In the genomic region with DNA sequence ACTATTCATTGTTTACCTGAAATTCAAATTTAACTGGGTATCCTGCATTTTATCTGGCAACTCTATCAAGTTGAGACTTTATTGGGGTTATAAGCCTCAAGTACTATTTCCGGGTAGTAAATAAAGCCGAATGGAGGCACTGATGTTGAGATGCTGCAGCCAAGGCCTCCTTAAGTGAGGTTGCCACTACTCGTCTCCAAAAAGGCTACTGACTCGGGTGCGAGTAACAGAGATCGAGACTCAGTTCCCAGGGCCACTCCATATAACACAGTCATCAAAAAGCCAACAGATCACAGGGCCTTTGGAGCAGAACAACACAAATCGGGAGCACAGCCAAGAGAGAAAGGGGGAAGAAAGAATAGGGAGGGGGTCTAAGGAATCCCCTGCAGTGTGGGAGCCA, we compare ENCODE assay signal across 8 cellular contexts. TPM values are rescaled to one million over a fixed set of nuclear protein-coding genes. Genes with fewer than 3 reads are reported as not detected.
DNase-seq lines count a peak whose midpoint lies in the region; ATAC-seq and TF ChIP-seq lines count a peak whose summit lies in the region.

No MANE protein-coding gene starts in this region.

- CTCF ChIA-PET in CD4-positive, alpha-beta memory T cell (lab: Charles Lee; ENCODE audit: partially characterized antibody): interaction anchor here (0.8 kb wide), 1 partner anchor 8 kb away, joined by 3 read pairs; no protein-coding TSS in a partner anchor

- DNase-seq in CD4-positive, alpha-beta memory T cell: peak in 1 of 5 donors; percentile 9
- DNase-seq in LoVo (ENCODE audit: low spot score) (peak; percentile 30), cardiac fibroblast (ENCODE audit: low read depth in 2 of 2) (peak; percentile 20 to 27), lower leg skin (ENCODE audit: low spot score in 2 of 2) (no peak), upper lobe of right lung (no peak), NOMO-1 treated with DMSO at 0.1 percent for 48 hours (lab: John Stamatoyannopoulos, UW; ENCODE audit: unreplicated experiment) (no peak), SIG-M5 (lab: John Stamatoyannopoulos, UW) (no peak), islet precursor cell (no peak)

- TF ChIP-seq CTCF in cardiac fibroblast (IDR thresholded peaks at IDR 0.05; ENCODE audit: low read depth, low read length) (no peak), lower leg skin (IDR thresholded peaks at IDR 0.05) (no peak), upper lobe of right lung (IDR thresholded peaks at IDR 0.05) (no peak)

- H3K4me1 ChIP-seq in CD4-positive, alpha-beta memory T cell (ENCODE audit: insufficient read depth, low read length): peaks cover 44% of the 10 kb centered on the region
- H3K4me1 ChIP-seq in upper lobe of right lung: peaks cover 33% of the 10 kb centered on the region

- H3K27ac ChIP-seq in CD4-positive, alpha-beta memory T cell (ENCODE audit: low read depth, low read length): peak overlapping the region; percentile 94
- peak overlapping the region; percentile 97 for H3K27ac ChIP-seq in upper lobe of right lung

- peaks cover 35 to 66% (median 50%) of the 10 kb centered on the region in 4 donors for H3K4me1 Mint-ChIP-seq in CD4-positive, alpha-beta memory T cell

- peak overlapping the region; percentile 77 to 96 for H3K4me3 ChIP-seq in CD4-positive, alpha-beta memory T cell (ENCODE audit: low read length in 2 of 2)
- peak overlapping the region; percentile 67 to 92 for H3K4me3 ChIP-seq in cardiac fibroblast (replicated peaks in 1 of 2; ENCODE audit: low read depth in 2 of 2, low read length in 2 of 2)
- peak overlapping the region; percentile 95 for H3K4me3 ChIP-seq in lower leg skin (ENCODE audit: low read depth, poor library complexity, severe bottlenecking)
- H3K4me3 ChIP-seq in upper lobe of right lung: peak overlapping the region; percentile 83

- H3K9me3 ChIP-seq in CD4-positive, alpha-beta memory T cell (ENCODE audit: control insufficient read depth in 1 of 2, low read length in 2 of 2): no peaks in the 10 kb centered on the region
- no peaks in the 10 kb centered on the region for H3K9me3 ChIP-seq in upper lobe of right lung

- POLR2A ChIA-PET in CD4-positive, alpha-beta memory T cell (lab: Charles Lee; ENCODE audit: partially characterized antibody): no interaction called here

- no peak for TF ChIP-seq POLR2A in lower leg skin (IDR thresholded peaks at IDR 0.05)

- H3K36me3 Mint-ChIP-seq in CD4-positive, alpha-beta memory T cell: peaks cover 28 to 65% of the 10 kb centered on the region in 2 donors

- no peaks in the 10 kb centered on the region for H3K9me3 Mint-ChIP-seq in CD4-positive, alpha-beta memory T cell

- H3K36me3 ChIP-seq in CD4-positive, alpha-beta memory T cell (ENCODE audit: insufficient read depth, low read length): peaks cover 32% of the 10 kb centered on the region
- H3K36me3 ChIP-seq in upper lobe of right lung: peaks cover 34% of the 10 kb centered on the region

- no peak for ATAC-seq in upper lobe of right lung

- intact Hi-C loops in CD4-positive, alpha-beta memory T cell (cut with micrococcal nuclease): loop anchor here (2.0 to 10.0 kb wide), 4 partner anchors 80 to 725 kb away; a partner anchor contains a TSS
- intact Hi-C loops in lower leg skin (cut with DNase I; ENCODE audit: low total_unique reads) (no loop called here), upper lobe of right lung (cut with DNase I) (no loop called here)

- WGBS in lower leg skin, 2 donors: 0 to 1% methylated on average over 7 of the region's 7 CpGs

- H3K4me3 Mint-ChIP-seq in CD4-positive, alpha-beta memory T cell: peak overlapping the region; percentile 99 to 100 (median 100)

- H3K27me3 Mint-ChIP-seq in CD4-positive, alpha-beta memory T cell: no peaks in the 10 kb centered on the region

- H3K27me3 ChIP-seq in CD4-positive, alpha-beta memory T cell (ENCODE audit: insufficient read depth, low read length): no peaks in the 10 kb centered on the region
- no peaks in the 10 kb centered on the region for H3K27me3 ChIP-seq in upper lobe of right lung

- peak overlapping the region; percentile 96 to 100 (median 100) for H3K27ac Mint-ChIP-seq in CD4-positive, alpha-beta memory T cell

RNA-seq across cellular contexts. Expression of a gene that starts 0.5 kb away (rescaled TPM):
- 100 to 1,000 TPM; 128 to 132 TPM for total RNA-seq in CD4-positive, alpha-beta memory T cell
- polyA plus RNA-seq in CD4-positive, alpha-beta memory T cell: 100 to 1,000 TPM; 115 to 150 TPM
- total RNA-seq in lower leg skin (10 to 100 TPM; 72.3 to 93.6 (median 80.2) TPM), upper lobe of right lung (142 TPM)

RNA-seq across cellular contexts. Expression of a gene that starts 0.7 kb away (rescaled TPM):
- 10 to 100 TPM; 62.2 to 68.0 TPM for total RNA-seq in CD4-positive, alpha-beta memory T cell
- 10 to 100 TPM; 68.1 to 93.1 TPM for polyA plus RNA-seq in CD4-positive, alpha-beta memory T cell
- total RNA-seq in lower leg skin: 10 to 100 TPM; 37.2 to 64.9 (median 48.3) TPM
- 91.9 TPM for total RNA-seq in upper lobe of right lung

RNA-seq across cellular contexts. Expression of a gene that starts 24.4 kb away (rescaled TPM):
- under 1 TPM; 0.41 to 0.42 TPM for total RNA-seq in CD4-positive, alpha-beta memory T cell
- not detected for polyA plus RNA-seq in CD4-positive, alpha-beta memory T cell
- under 1 TPM in 1 of 4 donors, not detected in 3; 0.10 TPM for total RNA-seq in lower leg skin
- not detected for total RNA-seq in upper lobe of right lung

RNA-seq across cellular contexts. Expression of a gene that starts 57.6 kb away (rescaled TPM):
- total RNA-seq in CD4-positive, alpha-beta memory T cell: 10 to 100 TPM; 53.5 to 60.6 TPM
- 10 to 100 TPM; 41.2 to 84.0 TPM for polyA plus RNA-seq in CD4-positive, alpha-beta memory T cell
- 10 to 100 TPM; 33.4 to 52.9 (median 48.2) TPM for total RNA-seq in lower leg skin
- 64.2 TPM for total RNA-seq in upper lobe of right lung

RNA-seq across cellular contexts. Expression of a gene that starts 57.8 kb away (rescaled TPM):
- not detected for total RNA-seq in CD4-positive, alpha-beta memory T cell
- polyA plus RNA-seq in CD4-positive, alpha-beta memory T cell: not detected
- total RNA-seq in lower leg skin: 10 to 100 TPM; 18.7 to 27.3 (median 24.4) TPM
- 6.3 TPM for total RNA-seq in upper lobe of right lung

Comparison
In these comparisons a context has a peak if more than half of its experiments do, and no peak if none do; other contexts are left out.
1. DNase-seq: peak in LoVo (single experiment) and cardiac fibroblast (2 of 2); none in lower leg skin (0 of 2), upper lobe of right lung (single experiment), NOMO-1 treated with DMSO at 0.1 percent for 48 hours (single experiment), SIG-M5 (single experiment) and islet precursor cell (single experiment).
2. Peak in every context shown above with its lines, with median percentiles within 50 percentile points of each other: H3K4me3 ChIP-seq.